23 cellular contexts compared by ENCODE assay signal in genomic region chr16:31077024-31077423, GRCh38. TPM values are rescaled to one million over a fixed set of nuclear protein-coding genes. Genes with fewer than 3 reads are reported as not detected.
A peak's percentile ranks its signal among the peaks of the same experiment; 100 is the strongest.
DNase-seq lines count a peak whose midpoint lies in the region; ATAC-seq, FAIRE-seq and TF ChIP-seq lines count a peak whose summit lies in the region.
"Had no signal": no experiment of that assay in that cellular context is flagged by ENCODE, and none has a peak within 500 bp of the region (broad histone marks: within the 10 kb centered on the region; RNA-seq: fewer than 3 reads in every experiment).

No MANE protein-coding gene starts in this region.

- H3K4me3 Mint-ChIP-seq in central memory CD8-positive, alpha-beta T cell, result no peak overlapping the region
- H3K4me3 Mint-ChIP-seq in T-helper 2 cell treated with Interferon-gamma antibody and Interleukin-4, amounts not matched to agents 5 μg/mL and 100 μg/mL, for 36 hours, result no peak overlapping the region
- H3K4me3 Mint-ChIP-seq: HFFc6 had no signal

- TF ChIP-seq POLR2A in HepG2 (IDR thresholded peaks at IDR 0.05; ENCODE audit: insufficient read depth in 1 of 2, low read depth in 2 of 2, low read length in 2 of 2) (no peak; a peak in 1 of 4 replicates), right lobe of liver (IDR thresholded peaks at IDR 0.05) (no peak)

- TF ChIP-seq EP300 in HepG2 (IDR thresholded peaks at IDR 0.05; ENCODE audit: low read depth in 2 of 2, low read length in 2 of 2) (no peak), HepG2 (CRISPR knock-in tag; IDR thresholded peaks at IDR 0.05; ENCODE audit: borderline replicate concordance) (no peak)

- POLR2A ChIA-PET in HepG2 (lab: Yijun Ruan, JAX), result no interaction called here

- H3K9me3 Mint-ChIP-seq in central memory CD8-positive, alpha-beta T cell, result no peaks in the 10 kb centered on the region
- no peaks in the 10 kb centered on the region for H3K9me3 Mint-ChIP-seq in T-helper 2 cell treated with Interferon-gamma antibody and Interleukin-4, amounts not matched to agents 5 μg/mL and 100 μg/mL, for 36 hours
- H3K9me3 Mint-ChIP-seq: CD4-positive, CD25-positive, alpha-beta regulatory T cell; CD8-positive, alpha-beta memory T cell; HFFc6 had no signal

- TF ChIP-seq CTCF in HepG2 (CRISPR knock-in tag; IDR thresholded peaks at IDR 0.05), result no peak
- TF ChIP-seq CTCF in right lobe of liver (IDR thresholded peaks at IDR 0.05), result no peak
- TF ChIP-seq CTCF in WERI-Rb-1 (IDR thresholded peaks at IDR 0.05; ENCODE audit: low read depth, low read length), result no peak

- H3K4me1 Mint-ChIP-seq in central memory CD8-positive, alpha-beta T cell, result peaks cover 31% of the 10 kb centered on the region
- H3K4me1 Mint-ChIP-seq in T-helper 2 cell treated with Interferon-gamma antibody and Interleukin-4, amounts not matched to agents 5 μg/mL and 100 μg/mL, for 36 hours (ENCODE audit: low read depth), result peaks cover 17% of the 10 kb centered on the region

- H3K4me3 ChIP-seq in HepG2 (replicated peaks in 1 of 3; ENCODE audit: insufficient read depth in 1 of 3, low read depth in 2 of 3, low read length in 3 of 3) (no peak overlapping the region), right lobe of liver (no peak overlapping the region), WERI-Rb-1 (ENCODE audit: low read depth, low read length) (no peak overlapping the region)
- H3K4me3 ChIP-seq: BLaER1 treated with 17β-estradiol and CSF1 and Interleukin-3, amounts not matched to agents 10 nM and 100 nM; GM12878; GM23248; K562 had no signal

- peaks cover 31% of the 10 kb centered on the region for H3K79me2 ChIP-seq in HepG2 (ENCODE audit: insufficient read depth, low read length)

- no peak overlapping the region for H2AFZ ChIP-seq in HepG2 (ENCODE audit: low read length)
- H2AFZ ChIP-seq: GM23248 had no signal

- H3K27ac Mint-ChIP-seq in central memory CD8-positive, alpha-beta T cell (ENCODE audit: low read depth), result peak overlapping the region; percentile 59
- no peak overlapping the region for H3K27ac Mint-ChIP-seq in T-helper 2 cell treated with Interferon-gamma antibody and Interleukin-4, amounts not matched to agents 5 μg/mL and 100 μg/mL, for 36 hours
- H3K27ac Mint-ChIP-seq: B cell; CD4-positive, CD25-positive, alpha-beta regulatory T cell; HFFc6 had no signal

- CTCF ChIA-PET in HepG2 (lab: Yijun Ruan, JAX; ENCODE audit: low intra/inter-chr PET ratio, low total read pairs), result no interaction called here

- no TSS peak for BruUV-seq in HepG2 (replicated peaks; lab: Mats Ljungman, UMichigan)

- H3K36me3 Mint-ChIP-seq in central memory CD8-positive, alpha-beta T cell (ENCODE audit: insufficient read depth), result peaks cover 27% of the 10 kb centered on the region
- H3K36me3 Mint-ChIP-seq in T-helper 2 cell treated with Interferon-gamma antibody and Interleukin-4, amounts not matched to agents 5 μg/mL and 100 μg/mL, for 36 hours (ENCODE audit: low read depth), result peaks cover 48% of the 10 kb centered on the region

- H3K27me3 ChIP-seq in HepG2 (ENCODE audit: control insufficient read depth in 1 of 2, insufficient read depth in 2 of 2, low read length in 2 of 2), result no peaks in the 10 kb centered on the region; a peak in 1 of 5 replicates
- H3K27me3 ChIP-seq in right lobe of liver, result no peaks in the 10 kb centered on the region
- H3K27me3 ChIP-seq in WERI-Rb-1 (ENCODE audit: insufficient read depth, low read depth, severe bottlenecking), result no peaks in the 10 kb centered on the region
- H3K27me3 ChIP-seq: BLaER1 treated with 17β-estradiol and CSF1 and Interleukin-3, amounts not matched to agents 10 nM and 100 nM had no signal

- H3K27ac ChIP-seq in HepG2 (ENCODE audit: extremely low read length, insufficient read depth, low read length), result no peak overlapping the region
- H3K27ac ChIP-seq in right lobe of liver, result no peak overlapping the region
- H3K27ac ChIP-seq in WERI-Rb-1, result no peak overlapping the region
- H3K27ac ChIP-seq: BLaER1 treated with 17β-estradiol and CSF1 and Interleukin-3, amounts not matched to agents 10 nM and 100 nM; GM23248 had no signal

- WGBS in HepG2 (ENCODE audit: low lambda C conversion rate), result 98% methylated on average over 12 of the region's 13 CpGs
- WGBS in right lobe of liver (ENCODE audit: insufficient coverage, low coverage, low lambda C conversion rate, missing lambda C conversion rate), result 87% methylated on average over 3 of the region's 13 CpGs

- ATAC-seq in HepG2 (no peak), right lobe of liver (no peak), HG02973 (IDR thresholded peaks at IDR 0.05; ENCODE audit: unreplicated experiment) (no peak)
- no peak for ATAC-seq in central memory CD8-positive, alpha-beta T cell (replicated peaks; ENCODE audit: extremely low read depth, poor library complexity, severe bottlenecking)
- ATAC-seq: GM12878, HCT116, K562 had no signal

- H3K4me1 ChIP-seq in HepG2 (ENCODE audit: insufficient read depth, low read length), result peaks cover 12% of the 10 kb centered on the region
- H3K4me1 ChIP-seq in right lobe of liver, result peaks cover 0 to 14% (median 0%) of the 10 kb centered on the region in 4 donors

- in situ Hi-C loops in HepG2 (cut with HindIII; ENCODE audit: extremely low pct_ligation_motif_present, low pct_unique_long_range_greater_than_20kb), result no loop called here

- peaks cover 27 to 50% of the 10 kb centered on the region in 2 experiments for H3K36me3 ChIP-seq in HepG2 (replicated peaks in 1 of 2; ENCODE audit: control insufficient read depth in 1 of 2, insufficient read depth in 2 of 2, low read length in 2 of 2)
- peaks cover 0 to 27% (median 3%) of the 10 kb centered on the region in 4 donors for H3K36me3 ChIP-seq in right lobe of liver
- peaks cover 63% of the 10 kb centered on the region for H3K36me3 ChIP-seq in WERI-Rb-1

- DNase-seq in HepG2 (ENCODE audit: low spot score), result no peak
- no peak for DNase-seq in right lobe of liver
- no peak for DNase-seq in central memory CD8-positive, alpha-beta T cell (ENCODE audit: low spot score in 2 of 2)
- peak; percentile 57 for DNase-seq in posterior vena cava (ENCODE audit: low spot score)
- no peak for DNase-seq in T-helper 2 cell treated with Interferon-gamma antibody and Interleukin-4, amounts not matched to agents 5 μg/mL and 100 μg/mL, for 36 hours (ENCODE audit: low spot score)
- no peak for DNase-seq in WERI-Rb-1
- DNase-seq: CD4-positive, CD25-positive, alpha-beta regulatory T cell; CD8-positive, alpha-beta memory T cell; COR-L47; DMS 273 treated with DMSO at 0.1 percent for 48 hours; DMS53; DND-41; EL; GM23248; HFFc6 had no signal

- no peaks in the 10 kb centered on the region for H3K27me3 Mint-ChIP-seq in central memory CD8-positive, alpha-beta T cell
- no peaks in the 10 kb centered on the region for H3K27me3 Mint-ChIP-seq in T-helper 2 cell treated with Interferon-gamma antibody and Interleukin-4, amounts not matched to agents 5 μg/mL and 100 μg/mL, for 36 hours (ENCODE audit: low read depth)
- H3K27me3 Mint-ChIP-seq: B cell had no signal

- no peaks in the 10 kb centered on the region for H4K20me1 ChIP-seq in HepG2 (ENCODE audit: insufficient read depth, low read length)

- FAIRE-seq in HepG2 (lab: Jason Lieb, UNC), result no peak
- FAIRE-seq: GM12878, GM19239, H54, K562 had no signal

- TF ChIP-seq RAD21 in HepG2 (CRISPR knock-in tag; IDR thresholded peaks at IDR 0.05), result no peak

- H3K9ac ChIP-seq in HepG2 (ENCODE audit: insufficient read depth, low read depth, low read length), result no peak overlapping the region
- H3K9ac ChIP-seq: GM23248 had no signal

- H3K9me3 ChIP-seq in HepG2 (ENCODE audit: low read length) (no peaks in the 10 kb centered on the region), right lobe of liver (no peaks in the 10 kb centered on the region), WERI-Rb-1 (ENCODE audit: severe bottlenecking) (no peaks in the 10 kb centered on the region)
- H3K9me3 ChIP-seq: BLaER1 treated with 17β-estradiol and CSF1 and Interleukin-3, amounts not matched to agents 10 nM and 100 nM had no signal

- H3K4me2 ChIP-seq in HepG2 (ENCODE audit: low read depth, low read length), result no peak overlapping the region

- intact Hi-C loops in HepG2 (cut with micrococcal nuclease; ENCODE audit: unreplicated experiment), result no loop called here
- intact Hi-C loops in right lobe of liver (cut with DNase I), result no loop called here
- intact Hi-C loops in posterior vena cava (cut with DNase I), result no loop called here

RNA-seq across cellular contexts. Expression of gene ZNF646, which starts 2.8 kb away (rescaled TPM):
- total RNA-seq in HepG2 (2016; rRNA removed; fragmentation: Illumina TruSeq; extraction: Trizol), result 7.8 and 10.9 TPM in 2 replicates
- 1.7 and 2.4 TPM in 2 replicates for total RNA-seq in HepG2 (2016; cell fraction: cytosol; rRNA removed; fragmentation: Illumina TruSeq; extraction: Trizol; ENCODE audit: low read depth)
- total RNA-seq in HepG2 (2016; cell fraction: insoluble cytoplasmic fraction; rRNA removed; fragmentation: Illumina TruSeq; extraction: Trizol), result 6.8 and 11.1 TPM in 2 replicates
- total RNA-seq in HepG2 (2016; cell fraction: membrane; rRNA removed; fragmentation: Illumina TruSeq; extraction: Trizol), result 5.0 and 5.3 TPM in 2 replicates
- 14.4 and 16.7 TPM in 2 replicates for total RNA-seq in HepG2 (2016; cell fraction: nucleus; rRNA removed; fragmentation: Illumina TruSeq; extraction: Trizol)
- polyA plus RNA-seq in HepG2 (2011; rRNA removed), result 3.4 and 4.4 TPM in 2 replicates
- 2.2 and 2.9 TPM in 2 replicates for polyA plus RNA-seq in HepG2 (2011; cell fraction: cytosol; rRNA removed)
- 19.6 and 21.3 TPM in 2 replicates for polyA plus RNA-seq in HepG2 (2011; cell fraction: nucleus; rRNA removed)
- polyA plus RNA-seq in HepG2 (2012), result 5.6 and 5.8 TPM in 2 replicates
- 0.38 and 0.43 TPM in 2 replicates for polyA plus RNA-seq in HepG2 (2016; cell fraction: cytosol; fragmentation: Illumina TruSeq; extraction: Trizol; ENCODE audit: low read depth)
- polyA plus RNA-seq in HepG2 (2016; cell fraction: insoluble cytoplasmic fraction; fragmentation: Illumina TruSeq; extraction: Trizol; ENCODE audit: low read depth), result 3.7 and 4.7 TPM in 2 replicates
- polyA plus RNA-seq in HepG2 (2016; cell fraction: membrane; fragmentation: Illumina TruSeq; extraction: Trizol; ENCODE audit: low read depth), result 0.90 and 0.94 TPM in 2 replicates
- 22.6 and 23.3 TPM in 2 replicates for polyA plus RNA-seq in HepG2 (2016; cell fraction: nucleus; fragmentation: Illumina TruSeq; extraction: Trizol; ENCODE audit: insufficient read depth, low read depth)
- 29.7 and 32.7 TPM in 2 replicates for polyA minus RNA-seq in HepG2 (2011; rRNA and poly(A)+ RNA removed; ENCODE audit: low replicate concordance)
- 4.2 and 5.8 TPM in 2 replicates for polyA minus RNA-seq in HepG2 (2011; cell fraction: cytosol; rRNA and poly(A)+ RNA removed)
- 26.1 and 29.9 TPM in 2 replicates for polyA minus RNA-seq in HepG2 (2011; cell fraction: nucleus; rRNA and poly(A)+ RNA removed)
- total RNA-seq in right lobe of liver, result 1 to 10 TPM; 4.2 to 5.0 (median 4.5) TPM
- 10 to 100 TPM; 10.1 to 11.7 TPM for total RNA-seq in posterior vena cava

RNA-seq across cellular contexts. Expression of gene ZNF668, which starts 3.0 kb away (rescaled TPM):
- total RNA-seq in HepG2 (2016; rRNA removed; fragmentation: Illumina TruSeq; extraction: Trizol), result 7.5 and 9.8 TPM in 2 replicates
- total RNA-seq in HepG2 (2016; cell fraction: cytosol; rRNA removed; fragmentation: Illumina TruSeq; extraction: Trizol; ENCODE audit: low read depth), result 1.9 and 3.1 TPM in 2 replicates
- total RNA-seq in HepG2 (2016; cell fraction: insoluble cytoplasmic fraction; rRNA removed; fragmentation: Illumina TruSeq; extraction: Trizol), result 6.4 and 9.6 TPM in 2 replicates
- total RNA-seq in HepG2 (2016; cell fraction: membrane; rRNA removed; fragmentation: Illumina TruSeq; extraction: Trizol), result 4.6 and 4.9 TPM in 2 replicates
- 6.1 and 6.8 TPM in 2 replicates for total RNA-seq in HepG2 (2016; cell fraction: nucleus; rRNA removed; fragmentation: Illumina TruSeq; extraction: Trizol)
- polyA plus RNA-seq in HepG2 (2011; rRNA removed), result 3.8 and 4.0 TPM in 2 replicates
- 3.9 and 6.3 TPM in 2 replicates for polyA plus RNA-seq in HepG2 (2011; cell fraction: cytosol; rRNA removed)
- 8.8 and 11.7 TPM in 2 replicates for polyA plus RNA-seq in HepG2 (2011; cell fraction: nucleus; rRNA removed)
- 3.5 and 5.1 TPM in 2 replicates for polyA plus RNA-seq in HepG2 (2012)
- 1.0 and 1.1 TPM in 2 replicates for polyA plus RNA-seq in HepG2 (2016; cell fraction: cytosol; fragmentation: Illumina TruSeq; extraction: Trizol; ENCODE audit: low read depth)
- 7.3 and 8.1 TPM in 2 replicates for polyA plus RNA-seq in HepG2 (2016; cell fraction: insoluble cytoplasmic fraction; fragmentation: Illumina TruSeq; extraction: Trizol; ENCODE audit: low read depth)
- 2.8 and 2.9 TPM in 2 replicates for polyA plus RNA-seq in HepG2 (2016; cell fraction: membrane; fragmentation: Illumina TruSeq; extraction: Trizol; ENCODE audit: low read depth)
- 8.4 and 9.3 TPM in 2 replicates for polyA plus RNA-seq in HepG2 (2016; cell fraction: nucleus; fragmentation: Illumina TruSeq; extraction: Trizol; ENCODE audit: insufficient read depth, low read depth)
- 17.4 and 23.8 TPM in 2 replicates for polyA minus RNA-seq in HepG2 (2011; rRNA and poly(A)+ RNA removed; ENCODE audit: low replicate concordance)
- polyA minus RNA-seq in HepG2 (2011; cell fraction: cytosol; rRNA and poly(A)+ RNA removed), result 4.4 and 4.8 TPM in 2 replicates
- polyA minus RNA-seq in HepG2 (2011; cell fraction: nucleus; rRNA and poly(A)+ RNA removed), result 5.5 and 6.5 TPM in 2 replicates
- total RNA-seq in right lobe of liver, result 1 to 10 TPM; 2.0 to 4.6 (median 3.5) TPM
- total RNA-seq in posterior vena cava, result 10 to 100 TPM; 12.1 to 14.6 TPM

RNA-seq across cellular contexts. Expression of gene PRSS53, which starts 11.7 kb away (rescaled TPM):
- total RNA-seq in HepG2 (2016; rRNA removed; fragmentation: Illumina TruSeq; extraction: Trizol), result 0.65 and 2.2 TPM in 2 replicates
- total RNA-seq in HepG2 (2016; cell fraction: cytosol; rRNA removed; fragmentation: Illumina TruSeq; extraction: Trizol; ENCODE audit: low read depth), result 0.61 and 0.62 TPM in 2 replicates
- total RNA-seq in HepG2 (2016; cell fraction: insoluble cytoplasmic fraction; rRNA removed; fragmentation: Illumina TruSeq; extraction: Trizol), result 0.46 and 2.8 TPM in 2 replicates
- total RNA-seq in HepG2 (2016; cell fraction: membrane; rRNA removed; fragmentation: Illumina TruSeq; extraction: Trizol), result 0.49 and 0.52 TPM in 2 replicates
- total RNA-seq in HepG2 (2016; cell fraction: nucleus; rRNA removed; fragmentation: Illumina TruSeq; extraction: Trizol), result 3.2 and 4.5 TPM in 2 replicates
- polyA plus RNA-seq in HepG2 (2011; rRNA removed), result 6.9 and 7.4 TPM in 2 replicates
- polyA plus RNA-seq in HepG2 (2011; cell fraction: cytosol; rRNA removed), result 1.0 and 1.6 TPM in 2 replicates
- 103 and 136 TPM in 2 replicates for polyA plus RNA-seq in HepG2 (2011; cell fraction: nucleus; rRNA removed)
- polyA plus RNA-seq in HepG2 (2012), result 3.6 and 7.5 TPM in 2 replicates
- 0.19 and 0.26 TPM in 2 replicates for polyA plus RNA-seq in HepG2 (2016; cell fraction: cytosol; fragmentation: Illumina TruSeq; extraction: Trizol; ENCODE audit: low read depth)
- polyA plus RNA-seq in HepG2 (2016; cell fraction: insoluble cytoplasmic fraction; fragmentation: Illumina TruSeq; extraction: Trizol; ENCODE audit: low read depth), result 0.60 TPM in 1 of 2 replicates, not detected in the other
- 0.09 and 0.53 TPM in 2 replicates for polyA plus RNA-seq in HepG2 (2016; cell fraction: membrane; fragmentation: Illumina TruSeq; extraction: Trizol; ENCODE audit: low read depth)
- polyA plus RNA-seq in HepG2 (2016; cell fraction: nucleus; fragmentation: Illumina TruSeq; extraction: Trizol; ENCODE audit: insufficient read depth, low read depth), result 6.4 and 11.2 TPM in 2 replicates
- 2.8 and 9.1 TPM in 2 replicates for polyA minus RNA-seq in HepG2 (2011; rRNA and poly(A)+ RNA removed; ENCODE audit: low replicate concordance)
- polyA minus RNA-seq in HepG2 (2011; cell fraction: cytosol; rRNA and poly(A)+ RNA removed), result 0.49 and 0.70 TPM in 2 replicates
- 21.0 and 21.8 TPM in 2 replicates for polyA minus RNA-seq in HepG2 (2011; cell fraction: nucleus; rRNA and poly(A)+ RNA removed)
- total RNA-seq in right lobe of liver, result 10 to 100 TPM in 1 of 6 experiments, 1 to 10 TPM in 5; 2.3 to 14.8 (median 3.9) TPM
- total RNA-seq in posterior vena cava, result 1 to 10 TPM; 1.5 to 3.5 TPM

RNA-seq across cellular contexts. Expression of gene VKORC1, which starts 17.6 kb away (rescaled TPM):
- total RNA-seq in HepG2 (2016; rRNA removed; fragmentation: Illumina TruSeq; extraction: Trizol), result 92.1 and 141 TPM in 2 replicates
- total RNA-seq in HepG2 (2016; cell fraction: cytosol; rRNA removed; fragmentation: Illumina TruSeq; extraction: Trizol; ENCODE audit: low read depth), result 108 and 123 TPM in 2 replicates
- total RNA-seq in HepG2 (2016; cell fraction: insoluble cytoplasmic fraction; rRNA removed; fragmentation: Illumina TruSeq; extraction: Trizol), result 100 and 140 TPM in 2 replicates
- total RNA-seq in HepG2 (2016; cell fraction: membrane; rRNA removed; fragmentation: Illumina TruSeq; extraction: Trizol), result 83.8 and 103 TPM in 2 replicates
- 94.6 and 113 TPM in 2 replicates for total RNA-seq in HepG2 (2016; cell fraction: nucleus; rRNA removed; fragmentation: Illumina TruSeq; extraction: Trizol)
- polyA plus RNA-seq in HepG2 (2011; rRNA removed), result 613 and 615 TPM in 2 replicates
- 980 and 1,226 TPM in 2 replicates for polyA plus RNA-seq in HepG2 (2011; cell fraction: cytosol; rRNA removed)
- polyA plus RNA-seq in HepG2 (2011; cell fraction: nucleus; rRNA removed), result 399 and 426 TPM in 2 replicates
- 226 and 325 TPM in 2 replicates for polyA plus RNA-seq in HepG2 (2012)
- polyA plus RNA-seq in HepG2 (2016; cell fraction: cytosol; fragmentation: Illumina TruSeq; extraction: Trizol; ENCODE audit: low read depth), result 88.3 and 112 TPM in 2 replicates
- polyA plus RNA-seq in HepG2 (2016; cell fraction: insoluble cytoplasmic fraction; fragmentation: Illumina TruSeq; extraction: Trizol; ENCODE audit: low read depth), result 134 and 149 TPM in 2 replicates
- 106 and 112 TPM in 2 replicates for polyA plus RNA-seq in HepG2 (2016; cell fraction: membrane; fragmentation: Illumina TruSeq; extraction: Trizol; ENCODE audit: low read depth)
- 220 and 229 TPM in 2 replicates for polyA plus RNA-seq in HepG2 (2016; cell fraction: nucleus; fragmentation: Illumina TruSeq; extraction: Trizol; ENCODE audit: insufficient read depth, low read depth)
- 450 and 1,230 TPM in 2 replicates for polyA minus RNA-seq in HepG2 (2011; rRNA and poly(A)+ RNA removed; ENCODE audit: low replicate concordance)
- polyA minus RNA-seq in HepG2 (2011; cell fraction: cytosol; rRNA and poly(A)+ RNA removed), result 139 and 156 TPM in 2 replicates
- 91.0 and 99.1 TPM in 2 replicates for polyA minus RNA-seq in HepG2 (2011; cell fraction: nucleus; rRNA and poly(A)+ RNA removed)
- 100 to 1,000 TPM; 102 to 297 (median 199) TPM for total RNA-seq in right lobe of liver
- 100 to 1,000 TPM in 1 of 2 donors, 10 to 100 TPM in 1; 77.8 to 113 TPM for total RNA-seq in posterior vena cava

RNA-seq across cellular contexts. Expression of gene BCKDK, which starts 31.2 kb away (rescaled TPM):
- total RNA-seq in HepG2 (2016; rRNA removed; fragmentation: Illumina TruSeq; extraction: Trizol) (24.9 and 25.2 TPM in 2 replicates), right lobe of liver (10 to 100 TPM; 34.8 to 61.5 (median 41.8) TPM), posterior vena cava (10 to 100 TPM; 29.8 to 30.6 TPM)
- total RNA-seq in HepG2 (2016; cell fraction: cytosol; rRNA removed; fragmentation: Illumina TruSeq; extraction: Trizol; ENCODE audit: low read depth), result 25.2 and 38.0 TPM in 2 replicates
- 21.6 and 21.9 TPM in 2 replicates for total RNA-seq in HepG2 (2016; cell fraction: insoluble cytoplasmic fraction; rRNA removed; fragmentation: Illumina TruSeq; extraction: Trizol)
- total RNA-seq in HepG2 (2016; cell fraction: membrane; rRNA removed; fragmentation: Illumina TruSeq; extraction: Trizol), result 42.8 and 61.6 TPM in 2 replicates
- 12.9 and 14.9 TPM in 2 replicates for total RNA-seq in HepG2 (2016; cell fraction: nucleus; rRNA removed; fragmentation: Illumina TruSeq; extraction: Trizol)
- polyA plus RNA-seq in HepG2 (2011; rRNA removed), result 42.6 and 54.2 TPM in 2 replicates
- 29.2 and 38.9 TPM in 2 replicates for polyA plus RNA-seq in HepG2 (2011; cell fraction: cytosol; rRNA removed)
- polyA plus RNA-seq in HepG2 (2011; cell fraction: nucleus; rRNA removed), result 119 and 127 TPM in 2 replicates
- polyA plus RNA-seq in HepG2 (2012), result 36.4 and 39.6 TPM in 2 replicates
- 61.2 and 88.9 TPM in 2 replicates for polyA plus RNA-seq in HepG2 (2016; cell fraction: cytosol; fragmentation: Illumina TruSeq; extraction: Trizol; ENCODE audit: low read depth)
- 38.3 and 44.6 TPM in 2 replicates for polyA plus RNA-seq in HepG2 (2016; cell fraction: insoluble cytoplasmic fraction; fragmentation: Illumina TruSeq; extraction: Trizol; ENCODE audit: low read depth)
- 82.3 and 100 TPM in 2 replicates for polyA plus RNA-seq in HepG2 (2016; cell fraction: membrane; fragmentation: Illumina TruSeq; extraction: Trizol; ENCODE audit: low read depth)
- polyA plus RNA-seq in HepG2 (2016; cell fraction: nucleus; fragmentation: Illumina TruSeq; extraction: Trizol; ENCODE audit: insufficient read depth, low read depth), result 34.1 and 38.8 TPM in 2 replicates
- 34.7 and 50.5 TPM in 2 replicates for polyA minus RNA-seq in HepG2 (2011; rRNA and poly(A)+ RNA removed; ENCODE audit: low replicate concordance)
- 23.9 and 34.2 TPM in 2 replicates for polyA minus RNA-seq in HepG2 (2011; cell fraction: cytosol; rRNA and poly(A)+ RNA removed)
- 25.6 and 37.4 TPM in 2 replicates for polyA minus RNA-seq in HepG2 (2011; cell fraction: nucleus; rRNA and poly(A)+ RNA removed)
